In the genomic region with DNA sequence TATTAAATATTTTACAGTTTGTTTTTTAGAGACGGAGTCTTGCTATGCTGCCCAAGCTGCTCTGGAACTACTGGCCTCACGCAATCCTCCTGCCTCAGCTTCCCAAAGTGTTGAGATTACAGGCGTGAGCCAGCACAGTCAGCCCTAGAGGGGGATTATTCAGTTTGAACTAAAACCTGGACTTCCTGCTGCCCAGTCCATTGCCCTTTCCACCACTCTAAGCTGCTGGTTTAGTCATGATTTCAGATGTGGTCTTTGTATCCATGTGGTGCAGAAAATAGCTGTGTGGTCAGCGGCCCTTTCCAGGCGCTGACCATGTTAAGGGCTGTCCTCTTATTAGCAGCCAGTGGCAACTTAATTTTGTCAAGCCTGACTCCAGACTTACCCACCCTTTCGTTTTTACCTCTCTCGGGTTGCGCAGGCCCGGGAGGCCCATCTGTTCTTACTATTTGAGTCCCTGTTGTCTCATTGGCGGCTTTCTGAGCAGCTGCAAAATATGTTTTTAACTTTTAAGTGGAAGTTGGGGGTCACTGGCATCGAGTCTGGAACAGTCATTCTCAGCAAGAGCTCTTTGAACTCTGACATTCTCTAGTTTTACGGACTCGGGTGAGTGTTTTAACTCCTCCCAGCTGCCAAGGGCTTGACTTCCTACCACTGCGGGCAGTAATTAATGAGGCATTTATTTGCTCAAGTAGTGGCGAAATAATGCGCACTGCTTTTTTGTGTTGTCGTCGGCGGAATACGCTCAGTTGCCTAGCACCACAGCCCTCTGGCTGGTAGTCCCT, we compare ENCODE assay signal across 8 cellular contexts. TPM values are rescaled to one million over a fixed set of nuclear protein-coding genes. Genes with fewer than 3 reads are reported as not detected.
DNase-seq lines count a peak whose midpoint lies in the region; ATAC-seq and TF ChIP-seq lines count a peak whose summit lies in the region.

No MANE protein-coding gene starts in this region.

- peak overlapping the region; percentile 87 for H3K4me2 ChIP-seq in PC-3 (ENCODE audit: low read length)

- H3K27me3 Mint-ChIP-seq in activated naive CD8-positive, alpha-beta T cell: no peaks in the 10 kb centered on the region

- peak overlapping the region; percentile 88 for H3K27ac ChIP-seq in C4-2B
- peak overlapping the region; percentile 53 for H3K27ac ChIP-seq in PC-3 (ENCODE audit: low read length)
- H3K27ac ChIP-seq in heart right ventricle: peak overlapping the region; percentile 67 to 92 (median 90)
- H3K27ac ChIP-seq in rectal smooth muscle tissue (ENCODE audit: low read depth, low read length): peak overlapping the region; percentile 94

- H3K4me1 ChIP-seq in PC-3 (ENCODE audit: insufficient read depth, low read length): peaks cover 21% of the 10 kb centered on the region
- peaks cover 0 to 45% (median 12%) of the 10 kb centered on the region in 9 donors for H3K4me1 ChIP-seq in heart right ventricle
- H3K4me1 ChIP-seq in rectal smooth muscle tissue (ENCODE audit: control insufficient read depth, insufficient read depth, low read length): no peaks in the 10 kb centered on the region

- H4K20me1 ChIP-seq in PC-3 (ENCODE audit: low read length): peaks cover 22% of the 10 kb centered on the region

- no peaks in the 10 kb centered on the region for H3K36me3 Mint-ChIP-seq in activated naive CD8-positive, alpha-beta T cell

- H3K9me3 ChIP-seq in PC-3 (ENCODE audit: low read length) (no peaks in the 10 kb centered on the region), heart right ventricle (no peaks in the 10 kb centered on the region)

- POLR2A ChIA-PET in PC-3 (lab: Charles Lee; ENCODE audit: unreplicated experiment): no interaction called here

- peaks cover 47% of the 10 kb centered on the region for H3K79me2 ChIP-seq in PC-3 (ENCODE audit: low read length)

- peaks cover 63% of the 10 kb centered on the region for H3K4me1 Mint-ChIP-seq in activated naive CD8-positive, alpha-beta T cell (ENCODE audit: low read depth)

- H3F3A ChIP-seq in PC-3 (ENCODE audit: low read length, unreplicated experiment): no peaks in the 10 kb centered on the region

- CTCF ChIA-PET in PC-3 (lab: Charles Lee): no interaction called here

- H3K36me3 ChIP-seq in PC-3 (ENCODE audit: low read depth, low read length) (no peaks in the 10 kb centered on the region), heart right ventricle (no peaks in the 10 kb centered on the region), rectal smooth muscle tissue (ENCODE audit: control insufficient read depth, insufficient read depth, low read length) (no peaks in the 10 kb centered on the region)

- H3K9ac ChIP-seq in PC-3 (ENCODE audit: low read length) (peak overlapping the region; percentile 96), rectal smooth muscle tissue (ENCODE audit: low read length) (peak overlapping the region; percentile 71)

- no peaks in the 10 kb centered on the region for H3K27me3 ChIP-seq in PC-3 (ENCODE audit: low read length)
- no peaks in the 10 kb centered on the region for H3K27me3 ChIP-seq in heart right ventricle
- no peaks in the 10 kb centered on the region for H3K27me3 ChIP-seq in rectal smooth muscle tissue (ENCODE audit: control insufficient read depth, insufficient read depth, low read length)

- no peaks in the 10 kb centered on the region for H3K9me2 ChIP-seq in PC-3 (replicated peaks; ENCODE audit: low read length)

- TSS peak; percentile 84 for BruUV-seq in PC-3 (replicated peaks; lab: Mats Ljungman, UMichigan)

- no peak for TF ChIP-seq CTCF in C4-2B (conservative IDR thresholded peaks at IDR 0.05)
- no peak for TF ChIP-seq CTCF in PC-3 (conservative IDR thresholded peaks at IDR 0.05; ENCODE audit: low read depth, low read length)
- TF ChIP-seq CTCF in heart right ventricle (IDR thresholded peaks at IDR 0.05): no peak

- H3K4me3 ChIP-seq in PC-3 (ENCODE audit: low read length) (peak overlapping the region; percentile 78), heart right ventricle (peak overlapping the region; percentile 10 to 92 (median 77)), rectal smooth muscle tissue (ENCODE audit: low read length) (peak overlapping the region; percentile 65)

- H3K4me3 Mint-ChIP-seq in activated naive CD8-positive, alpha-beta T cell: peak overlapping the region; percentile 87

- DNase-seq in PC-3: peak; percentile 26
- peak in 1 of 2 donors; percentile 7 for DNase-seq in heart right ventricle
- DNase-seq in amniotic stem cell (lab: John Stamatoyannopoulos, UW): no peak

- ATAC-seq in GM19351 (IDR thresholded peaks at IDR 0.05; ENCODE audit: unreplicated experiment): peak; percentile 20
- ATAC-seq in HG03439 (IDR thresholded peaks at IDR 0.05; ENCODE audit: unreplicated experiment): peak; percentile 37
- ATAC-seq in PC-3: peak; percentile 28
- peak; percentile 31 to 66 (median 41) for ATAC-seq in heart right ventricle

- peak overlapping the region; percentile 98 for H3K27ac Mint-ChIP-seq in activated naive CD8-positive, alpha-beta T cell

- 22 to 24% methylated on average over 20 of the region's 20 CpGs for WGBS in heart right ventricle, 2 donors

- intact Hi-C loops in PC-3 (cut with micrococcal nuclease) (no loop called here), heart right ventricle (cut with DNase I) (no loop called here)

- peak overlapping the region; percentile 99 for H2AFZ ChIP-seq in PC-3 (ENCODE audit: low read length)

- no peaks in the 10 kb centered on the region for H3K9me3 Mint-ChIP-seq in activated naive CD8-positive, alpha-beta T cell (ENCODE audit: low read depth)

RNA-seq across cellular contexts. Expression of gene VMA21, which starts 0.8 kb away (rescaled TPM):
- total RNA-seq in PC-3 (2014; rRNA removed): 45.4 and 51.4 TPM in 2 replicates
- total RNA-seq in heart right ventricle: 10 to 100 TPM; 18.3 to 26.6 (median 22.2) TPM
- 1 to 10 TPM; 4.3 to 9.0 TPM for polyA plus RNA-seq in heart right ventricle
